In genomic region chr20:57582432-57583288, GRCh38 we compare ENCODE assay signal across 1 cellular context.
TF ChIP-seq lines count a peak whose summit lies in the region.

No MANE protein-coding gene starts in this region.

TF ChIP-seq in GM12878, 131 proteins besides CTCF, POLR2A, EP300 and RAD21 (continued from another document):
- TF ChIP-seq USF1 (IDR thresholded peaks at IDR 0.05; ENCODE audit: borderline replicate concordance, extremely low read length, insufficient read depth, low read depth, low read length) (peak; percentile 11), RAD51 (IDR thresholded peaks at IDR 0.05) (no peak), ZNF274 (IDR thresholded peaks at IDR 0.05; ENCODE audit: insufficient read depth, insufficient read length) (no peak), BHLHE40 (IDR thresholded peaks at IDR 0.05; ENCODE audit: borderline replicate concordance in 1 of 2, low read depth in 2 of 2, low read length in 1 of 2) (peak in 1 of 2 experiments; percentile 40; a peak in 1 of 4 replicates), CBX5 (IDR thresholded peaks at IDR 0.05; ENCODE audit: low read depth) (no peak), TARDBP (IDR thresholded peaks at IDR 0.05; ENCODE audit: borderline replicate concordance) (no peak)
